9 cellular contexts compared by ENCODE assay signal in the genomic region with DNA sequence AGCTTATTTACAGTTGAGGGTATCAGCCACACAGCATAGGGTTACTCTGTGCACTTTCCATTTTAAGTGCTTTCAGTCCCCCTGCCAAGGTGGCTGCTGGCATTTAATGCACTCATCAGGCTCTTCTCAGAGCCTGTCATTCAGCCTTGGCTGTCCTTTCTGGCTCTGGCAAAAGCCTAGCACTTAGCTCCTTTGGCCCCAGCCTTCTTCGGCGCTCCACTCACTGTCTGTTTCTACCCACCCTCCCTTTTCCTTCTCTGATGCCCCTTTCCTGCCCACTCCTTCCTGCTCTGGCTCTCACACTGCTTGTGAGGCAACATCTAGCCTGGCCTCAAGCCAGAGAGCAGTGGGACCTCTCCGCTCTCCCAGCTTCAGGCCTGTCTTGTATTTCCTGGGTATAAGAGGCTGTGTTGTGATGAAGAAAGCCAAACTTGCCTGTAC.
DNase-seq lines count a peak whose midpoint lies in the region; ATAC-seq and TF ChIP-seq lines count a peak whose summit lies in the region.
"Had no signal": no experiment of that assay in that cellular context is flagged by ENCODE, and none has a peak within 500 bp of the region (broad histone marks: within the 10 kb centered on the region; RNA-seq: fewer than 3 reads in every experiment).

No MANE protein-coding gene starts in this region.

- H3K4me1 ChIP-seq in right atrium auricular region: peaks cover 0 to 23% of the 10 kb centered on the region in 2 donors
- H3K4me1 ChIP-seq in thyroid gland: peaks cover 0 to 17% of the 10 kb centered on the region in 2 donors
- H3K4me1 ChIP-seq in trophoblast cell (ENCODE audit: control insufficient read depth in 1 of 2, insufficient read depth in 2 of 2, low read length in 2 of 2): no peaks in the 10 kb centered on the region

- no peak overlapping the region for H4K8ac ChIP-seq in trophoblast cell (ENCODE audit: low read depth, low read length)

- H3K4me3 ChIP-seq in astrocyte of the cerebellum (ENCODE audit: low read depth, low read length) (no peak overlapping the region), right atrium auricular region (no peak overlapping the region), thyroid gland (replicated peaks in 1 of 3) (no peak overlapping the region), trophoblast cell (ENCODE audit: low read depth, low read length) (no peak overlapping the region)

- no peak overlapping the region for H2AK5ac ChIP-seq in trophoblast cell (ENCODE audit: low read length)

- H3K79me1 ChIP-seq in trophoblast cell (ENCODE audit: low read length): no peaks in the 10 kb centered on the region

- no peak overlapping the region for H3K4me3 Mint-ChIP-seq in stimulated activated effector memory CD8-positive, alpha-beta T cell treated with anti-CD3 and anti-CD28 coated beads, Interleukin-12 subunit alpha, Interleukin-12 subunit beta, amount 100 ng/mL, for 72 hours

- no peak overlapping the region for H2AFZ ChIP-seq in trophoblast cell (ENCODE audit: insufficient read depth, low read length, poor library complexity)

- no peak for TF ChIP-seq POLR2A in thyroid gland (IDR thresholded peaks at IDR 0.05)

- H3K36me3 ChIP-seq in right atrium auricular region: no peaks in the 10 kb centered on the region
- no peaks in the 10 kb centered on the region for H3K36me3 ChIP-seq in thyroid gland
- H3K36me3 ChIP-seq in trophoblast cell (ENCODE audit: control insufficient read depth in 1 of 2, insufficient read depth in 2 of 2, low read length in 2 of 2): no peaks in the 10 kb centered on the region

- H3K9me3 Mint-ChIP-seq in stimulated activated effector memory CD8-positive, alpha-beta T cell treated with anti-CD3 and anti-CD28 coated beads, Interleukin-12 subunit alpha, Interleukin-12 subunit beta, amount 100 ng/mL, for 72 hours: no peaks in the 10 kb centered on the region

- H3K27ac Mint-ChIP-seq in stimulated activated effector memory CD8-positive, alpha-beta T cell treated with anti-CD3 and anti-CD28 coated beads, Interleukin-12 subunit alpha, Interleukin-12 subunit beta, amount 100 ng/mL, for 72 hours: no peak overlapping the region

- H3K27me3 ChIP-seq in right atrium auricular region: no peaks in the 10 kb centered on the region
- H3K27me3 ChIP-seq in thyroid gland: no peaks in the 10 kb centered on the region
- H3K27me3 ChIP-seq in trophoblast cell (ENCODE audit: insufficient read depth, low read length): no peaks in the 10 kb centered on the region

- intact Hi-C loops in thyroid gland (cut with DNase I): no loop called here

- no peak overlapping the region for H3K14ac ChIP-seq in trophoblast cell (ENCODE audit: low read length)

- H3K23ac ChIP-seq in trophoblast cell (ENCODE audit: low read length): no peak overlapping the region

- ATAC-seq in stimulated activated effector memory CD8-positive, alpha-beta T cell treated with anti-CD3 and anti-CD28 coated beads, Interleukin-12 subunit alpha, Interleukin-12 subunit beta, amount 100 ng/mL, for 72 hours: no peak

- H2BK5ac ChIP-seq in trophoblast cell (ENCODE audit: low read depth, low read length, poor library complexity): no peak overlapping the region

- H3K4ac ChIP-seq in trophoblast cell (ENCODE audit: low read depth, low read length): no peak overlapping the region

- no peaks in the 10 kb centered on the region for H3K9me3 ChIP-seq in right atrium auricular region
- H3K9me3 ChIP-seq in thyroid gland: no peaks in the 10 kb centered on the region
- no peaks in the 10 kb centered on the region for H3K9me3 ChIP-seq in trophoblast cell (ENCODE audit: insufficient read depth, low read depth, low read length)

- H3K36me3 Mint-ChIP-seq in stimulated activated effector memory CD8-positive, alpha-beta T cell treated with anti-CD3 and anti-CD28 coated beads, Interleukin-12 subunit alpha, Interleukin-12 subunit beta, amount 100 ng/mL, for 72 hours: no peaks in the 10 kb centered on the region

- H3K27ac ChIP-seq in right atrium auricular region: peak overlapping the region; percentile 22 to 24
- no peak overlapping the region for H3K27ac ChIP-seq in thyroid gland
- no peak overlapping the region for H3K27ac ChIP-seq in trophoblast cell (ENCODE audit: low read depth, low read length)

- TF ChIP-seq CTCF in astrocyte of the cerebellum (IDR thresholded peaks at IDR 0.05; ENCODE audit: low read depth, low read length, missing control alignments): no peak
- TF ChIP-seq CTCF in right atrium auricular region (IDR thresholded peaks at IDR 0.05): no peak
- TF ChIP-seq CTCF in thyroid gland (IDR thresholded peaks at IDR 0.05): no peak

- WGBS in thyroid gland, 2 donors: 25 to 32% methylated on average over 3 of the region's 3 CpGs
- no CpG with 5 or more reads among the region's 3 CpGs for WGBS in trophoblast cell (ENCODE audit: extremely low coverage, insufficient coverage, insufficient read length)

- H3K79me2 ChIP-seq in trophoblast cell (ENCODE audit: control insufficient read depth, insufficient read depth, low read length, poor library complexity): no peaks in the 10 kb centered on the region

- H2BK12ac ChIP-seq in trophoblast cell (ENCODE audit: low read length): no peak overlapping the region

- no peak overlapping the region for H3K9ac ChIP-seq in trophoblast cell (ENCODE audit: low read length)

- H3K18ac ChIP-seq in trophoblast cell (ENCODE audit: low read length): no peak overlapping the region

- in situ Hi-C loops in astrocyte of the cerebellum (cut with HindIII; ENCODE audit: low sequenced_read_pairs): no loop called here

- no peaks in the 10 kb centered on the region for H3K4me1 Mint-ChIP-seq in stimulated activated effector memory CD8-positive, alpha-beta T cell treated with anti-CD3 and anti-CD28 coated beads, Interleukin-12 subunit alpha, Interleukin-12 subunit beta, amount 100 ng/mL, for 72 hours

- H4K91ac ChIP-seq in trophoblast cell (ENCODE audit: low read depth, low read length): no peak overlapping the region

- no peak overlapping the region for H3K4me2 ChIP-seq in trophoblast cell (ENCODE audit: low read length)

- H4K12ac ChIP-seq in trophoblast cell (ENCODE audit: low read depth, low read length): no peak overlapping the region

- no peak overlapping the region for H2BK120ac ChIP-seq in trophoblast cell (ENCODE audit: insufficient read depth, low read length, poor library complexity)

- DNase-seq in NCI-H2107 treated with DMSO at 0.1 percent for 48 hours (lab: John Stamatoyannopoulos, UW; ENCODE audit: unreplicated experiment): peak; percentile 16
- no peak for DNase-seq in NCI-H2107 (lab: John Stamatoyannopoulos, UW)
- peak; percentile 31 for DNase-seq in astrocyte of the cerebellum (ENCODE audit: low read depth)
- peak; percentile 63 for DNase-seq in right atrium auricular region (ENCODE audit: low spot score)
- DNase-seq in thyroid gland: peak; percentile 65 to 69
- no peak for DNase-seq in trophoblast cell
- no peak for DNase-seq in NCI-H748 treated with DMSO at 0.1 percent for 48 hours (lab: John Stamatoyannopoulos, UW)
- no peak for DNase-seq in stimulated activated effector memory CD8-positive, alpha-beta T cell treated with anti-CD3 and anti-CD28 coated beads, Interleukin-12 subunit alpha, Interleukin-12 subunit beta, amount 100 ng/mL, for 72 hours (ENCODE audit: low spot score in 2 of 2)
- DNase-seq: 8988T had no signal

Comparison
In these comparisons a context has a peak if more than half of its experiments do, and no peak if none do; other contexts are left out.
1. DNase-seq: peak in NCI-H2107 treated with DMSO at 0.1 percent for 48 hours (single experiment), astrocyte of the cerebellum (single experiment), right atrium auricular region (single experiment) and thyroid gland (2 of 2); none in NCI-H2107 (single experiment), trophoblast cell (0 of 2), NCI-H748 treated with DMSO at 0.1 percent for 48 hours (single experiment) and stimulated activated effector memory CD8-positive, alpha-beta T cell treated with anti-CD3 and anti-CD28 coated beads, Interleukin-12 subunit alpha, Interleukin-12 subunit beta, amount 100 ng/mL, for 72 hours (0 of 2).
2. H3K27ac ChIP-seq: peak in right atrium auricular region (2 of 2); none in thyroid gland (0 of 3) and trophoblast cell (single experiment).